ENCODE assay signal across 1 cellular context in genomic region chr9:120729796-120730195, GRCh38.
TF ChIP-seq lines count a peak whose summit lies in the region.

No MANE protein-coding gene starts in this region.

TF ChIP-seq in WTC11, 78 proteins besides CTCF, POLR2A, EP300 and RAD21 (continued from another document):
- TF ChIP-seq ZNF532 (CRISPR knock-in tag; IDR thresholded peaks at IDR 0.05; ENCODE audit: borderline replicate concordance) (no peak), GRHL2 (CRISPR knock-in tag; IDR thresholded peaks at IDR 0.05; ENCODE audit: insufficient replicate concordance, severe bottlenecking) (no peak), RORB (CRISPR knock-in tag; IDR thresholded peaks at IDR 0.05) (no peak), SP1 (CRISPR knock-in tag; conservative IDR thresholded peaks at IDR 0.05) (no peak), ZNF425 (CRISPR knock-in tag; conservative IDR thresholded peaks at IDR 0.05) (no peak), ZNF423 (CRISPR knock-in tag; IDR thresholded peaks at IDR 0.05) (no peak)
